22 cellular contexts compared by ENCODE assay signal in the genomic region with DNA sequence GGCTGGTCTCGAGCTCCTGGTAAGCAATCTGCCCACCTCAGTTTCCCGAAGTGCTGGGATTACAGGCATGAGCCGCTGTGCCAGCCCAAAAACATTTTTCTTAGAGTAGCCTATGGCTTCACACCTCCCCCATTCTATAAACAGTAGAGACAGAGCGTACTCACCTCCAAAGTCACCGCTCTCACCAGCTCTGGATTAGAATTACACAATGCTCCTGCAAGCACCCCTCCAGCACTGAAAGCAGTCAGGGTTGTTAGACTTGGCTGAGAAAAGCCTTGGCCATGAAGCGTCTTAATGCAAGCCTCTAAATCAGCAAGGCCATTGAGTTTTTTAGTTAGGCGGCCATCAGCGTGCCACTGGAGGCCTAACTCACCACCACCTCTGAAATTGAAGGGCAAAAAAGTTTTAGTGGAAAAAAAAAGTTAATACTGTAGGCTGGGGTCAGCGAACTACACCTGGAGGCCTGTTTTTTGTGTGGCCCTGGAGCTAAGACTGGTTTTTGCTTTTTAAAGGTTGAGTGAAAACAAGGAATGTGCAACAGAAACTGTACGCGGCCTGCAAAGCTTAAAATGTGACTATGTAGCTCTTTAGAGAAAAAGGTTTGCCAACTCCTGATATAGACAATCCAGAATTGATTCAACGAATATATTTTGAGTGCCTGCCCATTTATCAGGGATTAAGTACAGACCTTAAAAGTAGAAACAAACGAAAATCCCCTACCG. TPM values are rescaled to one million over a fixed set of nuclear protein-coding genes. Genes with fewer than 3 reads are reported as not detected.
DNase-seq lines count a peak whose midpoint lies in the region; ATAC-seq and TF ChIP-seq lines count a peak whose summit lies in the region.
"Had no signal": no experiment of that assay in that cellular context is flagged by ENCODE, and none has a peak within 500 bp of the region (broad histone marks: within the 10 kb centered on the region; RNA-seq: fewer than 3 reads in every experiment).

No MANE protein-coding gene starts in this region.

- H3K9me3 ChIP-seq in trophoblast cell (ENCODE audit: insufficient read depth, low read depth, low read length) (no peaks in the 10 kb centered on the region), aorta (ENCODE audit: control insufficient read depth, low read length) (no peaks in the 10 kb centered on the region), Caco-2 (no peaks in the 10 kb centered on the region), right lobe of liver (no peaks in the 10 kb centered on the region)

- ATAC-seq in Right ventricle myocardium superior (ENCODE audit: poor library complexity) (peak; percentile 18), aorta (ENCODE audit: low FRiP score) (no peak), right lobe of liver (no peak)

- no peak overlapping the region for H3K18ac ChIP-seq in trophoblast cell (ENCODE audit: low read length)

- H2BK5ac ChIP-seq in trophoblast cell (ENCODE audit: low read depth, low read length, poor library complexity): no peak overlapping the region

- no peak overlapping the region for H2AFZ ChIP-seq in trophoblast cell (ENCODE audit: insufficient read depth, low read length, poor library complexity)

- H3K4me2 ChIP-seq in trophoblast cell (ENCODE audit: low read length): no peak overlapping the region

- no peak for DNase-seq in Right ventricle myocardium superior
- DNase-seq in cardiac septum (ENCODE audit: low spot score): no peak
- peak; percentile 5 for DNase-seq in kidney glomerular epithelial cell (lab: John Stamatoyannopoulos, UW)
- DNase-seq in trophoblast cell: no peak
- DNase-seq in aorta: no peak
- no peak for DNase-seq in Caco-2
- DNase-seq in right lobe of liver: no peak
- DNase-seq in NCI-H1048 (lab: John Stamatoyannopoulos, UW): no peak
- DNase-seq: AML-193, DMS 273 treated with DMSO at 0.1 percent for 48 hours, NCI-H1417 treated with DMSO at 0.1 percent for 48 hours, NCI-H187 treated with DMSO at 0.1 percent for 48 hours, NCI-H2227 treated with DMSO at 0.1 percent for 48 hours, NCI-H510A treated with DMSO at 0.1 percent for 48 hours, NCI-H774, SIG-M5 had no signal

- H2BK120ac ChIP-seq in trophoblast cell (ENCODE audit: insufficient read depth, low read length, poor library complexity): no peak overlapping the region

- no peak overlapping the region for H3K14ac ChIP-seq in trophoblast cell (ENCODE audit: low read length)

- H4K91ac ChIP-seq in trophoblast cell (ENCODE audit: low read depth, low read length): no peak overlapping the region

- H3K4ac ChIP-seq in trophoblast cell (ENCODE audit: low read depth, low read length): no peak overlapping the region

- CTCF ChIA-PET in Caco-2 (lab: Charles Lee): no interaction called here

- H3K27me3 Mint-ChIP-seq in Caco-2 (ENCODE audit: insufficient read depth, unreplicated experiment): no peaks in the 10 kb centered on the region

- H3K23ac ChIP-seq in trophoblast cell (ENCODE audit: low read length): no peak overlapping the region

- WGBS in trophoblast cell (ENCODE audit: extremely low coverage, insufficient coverage, insufficient read length): no CpG with 5 or more reads among the region's 14 CpGs
- 43 to 46% methylated on average over 14 of the region's 14 CpGs for whole genome bisulfite sequencing in aorta, 2 donors
- 87% methylated on average over 13 of the region's 14 CpGs for whole genome bisulfite sequencing in right lobe of liver (ENCODE audit: insufficient coverage, low coverage, low lambda C conversion rate, missing lambda C conversion rate)

- no peaks in the 10 kb centered on the region for H3K79me2 ChIP-seq in trophoblast cell (ENCODE audit: control insufficient read depth, insufficient read depth, low read length, poor library complexity)

- H3K36me3 ChIP-seq in trophoblast cell (ENCODE audit: control insufficient read depth in 1 of 2, insufficient read depth in 2 of 2, low read length in 2 of 2) (peaks cover 8 to 9% of the 10 kb centered on the region in 2 experiments), aorta (ENCODE audit: control insufficient read depth in 1 of 2, insufficient read depth in 2 of 2, low read length in 1 of 2) (peaks cover 0 to 7% of the 10 kb centered on the region in 2 donors), Caco-2 (ENCODE audit: control insufficient read depth, insufficient read depth, low read length) (peaks cover 4% of the 10 kb centered on the region), right lobe of liver (peaks cover 0 to 47% (median under 1%) of the 10 kb centered on the region in 4 donors)

- peaks cover 7% of the 10 kb centered on the region for H3K4me1 Mint-ChIP-seq in Caco-2 (ENCODE audit: low read depth, unreplicated experiment)

- H3K4me1 ChIP-seq in trophoblast cell (ENCODE audit: control insufficient read depth in 1 of 2, insufficient read depth in 2 of 2, low read length in 2 of 2) (peaks cover 0 to 7% of the 10 kb centered on the region in 2 experiments), aorta (ENCODE audit: control insufficient read depth in 1 of 2, insufficient read depth in 2 of 2, low read length in 2 of 2) (peaks cover 0 to 4% of the 10 kb centered on the region in 2 donors), Caco-2 (0 out of 2 replicates have a peak, but pooled peaks cover 4% of the 10 kb centered on the region), right lobe of liver (peaks cover 0 to 2% (median 0%) of the 10 kb centered on the region in 4 donors)

- TF ChIP-seq CTCF in Caco-2 (IDR thresholded peaks at IDR 0.05; ENCODE audit: insufficient read depth in 1 of 2, low read depth in 1 of 2, low read length in 1 of 2, severe bottlenecking in 1 of 2, unreplicated experiment in 1 of 2) (no peak), right lobe of liver (IDR thresholded peaks at IDR 0.05) (no peak)

- no peak overlapping the region for H4K8ac ChIP-seq in trophoblast cell (ENCODE audit: low read depth, low read length)

- TF ChIP-seq POLR2A in right lobe of liver (IDR thresholded peaks at IDR 0.05): no peak

- H3K79me1 ChIP-seq in trophoblast cell (ENCODE audit: low read length): no peaks in the 10 kb centered on the region

- H3K4me3 ChIP-seq in trophoblast cell (ENCODE audit: low read depth, low read length) (no peak overlapping the region), aorta (ENCODE audit: low read length in 2 of 2) (no peak overlapping the region), Caco-2 (ENCODE audit: low read depth, low read length) (no peak overlapping the region), right lobe of liver (no peak overlapping the region)

- no peak overlapping the region for H2BK12ac ChIP-seq in trophoblast cell (ENCODE audit: low read length)

- no TSS peak for BruUV-seq in Caco-2 (replicated peaks; lab: Mats Ljungman, UMichigan)

- intact Hi-C loops in Right ventricle myocardium superior (cut with DNase I) (no loop called here), cardiac septum (cut with DNase I) (no loop called here), aorta (cut with DNase I) (loop anchor here in 1 of 2 donors (5.0 kb wide), 1 partner anchor 36 kb away; a partner anchor contains a TSS), Caco-2 (cut with micrococcal nuclease; ENCODE audit: unreplicated experiment) (no loop called here), right lobe of liver (cut with DNase I) (no loop called here)

- no peak overlapping the region for H4K12ac ChIP-seq in trophoblast cell (ENCODE audit: low read depth, low read length)

- POLR2A ChIA-PET in Caco-2 (lab: Charles Lee): no interaction called here

- H3K27ac Mint-ChIP-seq in Caco-2 (ENCODE audit: unreplicated experiment): no peak overlapping the region

- no peaks in the 10 kb centered on the region for H3K9me3 Mint-ChIP-seq in Caco-2 (ENCODE audit: unreplicated experiment)

- H3K27ac ChIP-seq in trophoblast cell (ENCODE audit: low read depth, low read length): no peak overlapping the region
- H3K27ac ChIP-seq in aorta (ENCODE audit: low read depth in 1 of 2, low read length in 2 of 2): peak overlapping the region; percentile 44 to 88
- H3K27ac ChIP-seq in right lobe of liver: no peak overlapping the region
- H3K27ac ChIP-seq: 22Rv1, C4-2B, HL-60 had no signal

- H3K9ac ChIP-seq in trophoblast cell (ENCODE audit: low read length): no peak overlapping the region

- no peak overlapping the region for H3K4me3 Mint-ChIP-seq in Caco-2 (ENCODE audit: unreplicated experiment)

- H3K27me3 ChIP-seq in trophoblast cell (ENCODE audit: insufficient read depth, low read length) (no peaks in the 10 kb centered on the region), aorta (ENCODE audit: control insufficient read depth in 1 of 2, insufficient read depth in 2 of 2, low read length in 1 of 2) (no peaks in the 10 kb centered on the region), Caco-2 (replicated peaks; ENCODE audit: control insufficient read depth, insufficient read depth, low read length) (no peaks in the 10 kb centered on the region), right lobe of liver (no peaks in the 10 kb centered on the region)

- peak overlapping the region; percentile 32 for H2AK5ac ChIP-seq in trophoblast cell (ENCODE audit: low read length)

- H3K36me3 Mint-ChIP-seq in Caco-2 (ENCODE audit: insufficient read depth, unreplicated experiment): peaks cover 48% of the 10 kb centered on the region

RNA-seq across cellular contexts. Expression of a gene that starts 34.6 kb away (rescaled TPM):
- total RNA-seq in Right ventricle myocardium superior: 72.0 TPM
- total RNA-seq in cardiac septum: 82.1 TPM
- polyA plus RNA-seq in trophoblast cell (2013): 25.8 and 26.0 TPM in 2 replicates
- 10 to 100 TPM; 49.8 to 60.3 TPM for total RNA-seq in aorta
- polyA plus RNA-seq in aorta: 10 to 100 TPM; 17.2 to 32.4 TPM
- total RNA-seq in Caco-2 (2022): 41.8 and 46.4 TPM in 2 replicates
- 10 to 100 TPM; 13.6 to 20.8 (median 19.6) TPM for total RNA-seq in right lobe of liver

RNA-seq across cellular contexts. Expression of a gene that starts 35.0 kb away (rescaled TPM):
- 5.1 TPM for total RNA-seq in Right ventricle myocardium superior
- total RNA-seq in cardiac septum: 5.6 TPM
- 5.9 and 6.0 TPM in 2 replicates for polyA plus RNA-seq in trophoblast cell (2013)
- total RNA-seq in aorta: 10 to 100 TPM; 14.1 to 15.2 TPM
- 1 to 10 TPM; 3.1 to 9.8 TPM for polyA plus RNA-seq in aorta
- 24.4 and 25.2 TPM in 2 replicates for total RNA-seq in Caco-2 (2022)
- 1 to 10 TPM; 2.0 to 7.4 (median 5.2) TPM for total RNA-seq in right lobe of liver

RNA-seq across cellular contexts. Expression of a gene that starts 51.4 kb away (rescaled TPM):
- total RNA-seq in Right ventricle myocardium superior (not detected), cardiac septum (0.16 TPM), aorta (under 1 TPM; 0.24 to 0.26 TPM), Caco-2 (2022) (1.5 and 4.0 TPM in 2 replicates), right lobe of liver (10 to 100 TPM in 3 of 6 experiments, 1 to 10 TPM in 2, under 1 TPM in 1; 0.89 to 58.2 (median 15.3) TPM)
- 0.25 and 0.30 TPM in 2 replicates for polyA plus RNA-seq in trophoblast cell (2013)
- polyA plus RNA-seq in aorta: 1 to 10 TPM in 1 of 2 donors, under 1 TPM in 1; 0.33 to 5.4 TPM
- total RNA-seq: HT1080, M059J, OCI-LY7 had no signal

Comparison
In these comparisons a context has a peak if more than half of its experiments do, and no peak if none do; other contexts are left out.
1. H3K27ac ChIP-seq: peak in aorta (2 of 2); none in trophoblast cell (single experiment) and right lobe of liver (0 of 3).